ENCODE assay signal across 8 cellular contexts in genomic region chr14:101875726-101876268, GRCh38.
A peak's percentile ranks its signal among the peaks of the same experiment; 100 is the strongest.
DNase-seq lines count a peak whose midpoint lies in the region; ATAC-seq and TF ChIP-seq lines count a peak whose summit lies in the region.

No MANE protein-coding gene starts in this region.

- H4K20me1 ChIP-seq in BLaER1 treated with 17β-estradiol and CSF1 and Interleukin-3, amounts not matched to agents 10 nM and 100 nM = peaks cover 0 to 20% (median 0%) of the 10 kb centered on the region in 11 experiments; a peak in 3 of 22 replicates

- H3K27ac ChIP-seq in BLaER1 treated with 17β-estradiol and CSF1 and Interleukin-3, amounts not matched to agents 10 nM and 100 nM = peak overlapping the region; percentile 89 to 100 (median 98)
- H3K27ac ChIP-seq in esophagus muscularis mucosa (replicated peaks in 1 of 4) = peak overlapping the region; percentile 9 to 78 (median 68)

- H3K27me3 ChIP-seq in BLaER1 treated with 17β-estradiol and CSF1 and Interleukin-3, amounts not matched to agents 10 nM and 100 nM = no peaks in the 10 kb centered on the region; a peak in 1 of 22 replicates
- H3K27me3 ChIP-seq in esophagus muscularis mucosa = no peaks in the 10 kb centered on the region

- TF ChIP-seq EP300 in esophagus muscularis mucosa (IDR thresholded peaks at IDR 0.05) = no peak

- 48% methylated on average over 6 of the region's 6 CpGs for WGBS in esophagus muscularis mucosa

- H3K4me1 ChIP-seq in BLaER1 treated with 17β-estradiol and CSF1 and Interleukin-3, amounts not matched to agents 10 nM and 100 nM = peaks cover 78 to 96% (median 86%) of the 10 kb centered on the region in 10 experiments
- peaks cover 36 to 75% (median 63%) of the 10 kb centered on the region in 4 donors for H3K4me1 ChIP-seq in esophagus muscularis mucosa

- no peak for DNase-seq in Jurkat, Clone E6-1 (ENCODE audit: low read depth, low spot score)
- DNase-seq in esophagus muscularis mucosa (ENCODE audit: extremely low spot score) (no peak), NCI-H82 (lab: John Stamatoyannopoulos, UW) (no peak), NCI-H2107 treated with DMSO at 0.1 percent for 48 hours (lab: John Stamatoyannopoulos, UW; ENCODE audit: unreplicated experiment) (no peak), activated gamma-delta T cell treated with Interleukin-2 at 50 U/mL for 16 hours (no peak), left lobe of liver (ENCODE audit: low spot score) (no peak)

- peak overlapping the region; percentile 78 to 98 (median 95) for H3K9ac ChIP-seq in BLaER1 treated with 17β-estradiol and CSF1 and Interleukin-3, amounts not matched to agents 10 nM and 100 nM

- H3K9me3 ChIP-seq in BLaER1 treated with 17β-estradiol and CSF1 and Interleukin-3, amounts not matched to agents 10 nM and 100 nM (replicated peaks in 1 of 11) = peaks cover 0 to 14% (median 7%) of the 10 kb centered on the region in 11 experiments; a peak in 5 of 22 replicates
- H3K9me3 ChIP-seq in esophagus muscularis mucosa = no peaks in the 10 kb centered on the region

- intact Hi-C loops in esophagus muscularis mucosa (cut with DNase I) = no loop called here

- H3K4me3 ChIP-seq in BLaER1 treated with 17β-estradiol and CSF1 and Interleukin-3, amounts not matched to agents 10 nM and 100 nM = peak overlapping the region in 7 of 10 experiments; percentile 29 to 51 (median 35); a peak in 13 of 20 replicates
- peak overlapping the region; percentile 40 for H3K4me3 ChIP-seq in Jurkat, Clone E6-1 (ENCODE audit: low read length)
- H3K4me3 ChIP-seq in esophagus muscularis mucosa = no peak overlapping the region

- no peak for TF ChIP-seq POLR2A in esophagus muscularis mucosa (IDR thresholded peaks at IDR 0.05; ENCODE audit: low read depth)

- H3K36me3 ChIP-seq in BLaER1 treated with 17β-estradiol and CSF1 and Interleukin-3, amounts not matched to agents 10 nM and 100 nM = peaks cover 0 to 50% (median 13%) of the 10 kb centered on the region in 11 experiments; a peak in 9 of 22 replicates
- peaks cover 0 to 6% (median 0%) of the 10 kb centered on the region in 4 donors for H3K36me3 ChIP-seq in esophagus muscularis mucosa

- ATAC-seq in GM19463 (IDR thresholded peaks at IDR 0.05; ENCODE audit: unreplicated experiment) = peak; percentile 16
- no peak for ATAC-seq in left lobe of liver

- no peak for TF ChIP-seq CTCF in esophagus muscularis mucosa (IDR thresholded peaks at IDR 0.05)

- H3K4me2 ChIP-seq in BLaER1 treated with 17β-estradiol and CSF1 and Interleukin-3, amounts not matched to agents 10 nM and 100 nM = peak overlapping the region; percentile 76 to 97 (median 89)

Comparison
In these comparisons a context has a peak if more than half of its experiments do, and no peak if none do; other contexts are left out.
1. H3K4me3 ChIP-seq: peak in BLaER1 treated with 17β-estradiol and CSF1 and Interleukin-3, amounts not matched to agents 10 nM and 100 nM (7 of 10) and Jurkat, Clone E6-1 (single experiment); none in esophagus muscularis mucosa (0 of 4).